In the genomic region with DNA sequence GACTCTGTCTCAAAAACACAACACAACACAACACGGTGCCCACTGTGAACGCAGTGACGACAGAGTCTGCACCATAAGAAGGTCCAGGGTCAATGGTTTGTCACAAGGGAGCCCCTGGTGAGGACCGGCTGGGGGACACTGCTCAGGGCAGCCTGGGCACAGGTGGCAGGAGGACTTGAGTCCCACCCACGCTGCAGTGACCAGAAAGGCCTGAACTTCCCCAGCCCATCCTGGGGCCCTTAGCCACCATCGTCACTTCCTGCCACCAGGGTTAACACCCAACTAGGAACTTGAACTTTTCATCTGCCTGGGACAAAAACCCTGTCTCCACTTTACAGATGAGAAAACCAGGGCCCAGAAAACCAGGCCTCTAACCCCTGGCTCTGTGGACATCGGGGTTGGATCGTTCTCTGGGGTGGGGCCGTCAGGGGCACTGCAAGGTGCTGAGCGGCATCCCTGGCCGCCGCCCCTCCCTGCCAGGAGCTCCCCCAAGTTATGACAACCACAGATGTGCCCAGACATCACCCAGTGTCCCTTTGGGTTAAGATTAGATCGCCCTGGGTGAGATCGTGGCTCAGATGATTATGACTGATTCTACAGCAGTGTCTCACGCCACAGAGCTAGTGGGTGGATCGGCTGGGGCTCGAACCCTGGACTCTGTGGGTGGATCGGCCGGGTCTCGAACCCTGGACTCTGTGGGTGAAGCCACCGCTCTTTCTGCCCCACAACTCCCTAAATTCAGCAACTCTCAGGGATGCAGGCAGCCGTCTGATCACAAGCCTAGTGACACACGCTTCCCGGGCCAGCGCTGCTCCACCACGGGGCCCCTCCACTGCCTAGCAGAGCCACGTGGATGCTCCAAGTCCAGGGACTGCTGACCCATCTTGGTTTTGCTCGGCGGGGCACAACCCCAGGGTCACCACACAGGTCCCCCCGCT, we compare ENCODE assay signal across 9 cellular contexts. TPM values are rescaled to one million over a fixed set of nuclear protein-coding genes. Genes with fewer than 3 reads are reported as not detected.
DNase-seq lines count a peak whose midpoint lies in the region; ATAC-seq and TF ChIP-seq lines count a peak whose summit lies in the region.
"Had no signal": no experiment of that assay in that cellular context is flagged by ENCODE, and none has a peak within 500 bp of the region (broad histone marks: within the 10 kb centered on the region; RNA-seq: fewer than 3 reads in every experiment).

No MANE protein-coding gene starts in this region.

- no peaks in the 10 kb centered on the region for H3K9me3 ChIP-seq in Loucy (ENCODE audit: insufficient read depth, low read depth, low read length)
- no peaks in the 10 kb centered on the region for H3K9me3 ChIP-seq in mesenchymal stem cell (ENCODE audit: control insufficient read depth, low read length)
- no peaks in the 10 kb centered on the region for H3K9me3 ChIP-seq in A673 (ENCODE audit: low read depth, low read length, poor library complexity, severe bottlenecking)

- H2AFZ ChIP-seq in Loucy (ENCODE audit: low read length) (no peak overlapping the region), mesenchymal stem cell (ENCODE audit: low read depth, low read length) (no peak overlapping the region)

- H4K5ac ChIP-seq in mesendoderm (ENCODE audit: low read length), result no peak overlapping the region

- H2BK5ac ChIP-seq in mesenchymal stem cell (ENCODE audit: low read depth, low read length, poor library complexity, severe bottlenecking) (no peak overlapping the region), mesendoderm (ENCODE audit: low read length) (no peak overlapping the region)

- ATAC-seq in activated T-cell treated with anti-CD3 and anti-CD28 coated beads, Interleukin-2, amount 50 U/mL, for 4 hours, result peak; percentile 17 to 33
- ATAC-seq in HG02763 (IDR thresholded peaks at IDR 0.05; ENCODE audit: unreplicated experiment), result no peak

- H4K8ac ChIP-seq in mesenchymal stem cell (ENCODE audit: low read length), result peak overlapping the region; percentile 30
- H4K8ac ChIP-seq in mesendoderm (ENCODE audit: low read depth, low read length), result no peak overlapping the region

- peaks cover 17% of the 10 kb centered on the region for H3K36me3 Mint-ChIP-seq in activated T-cell treated with anti-CD3 and anti-CD28 coated beads, Interleukin-2, amount 50 U/mL, for 4 hours (ENCODE audit: insufficient read depth)

- DNase-seq in CD1c-positive myeloid dendritic cell (ENCODE audit: extremely low spot score) (peak; percentile 91), mesenchymal stem cell (no peak), mesendoderm (no peak), H4 (ENCODE audit: low spot score) (no peak), A673 (ENCODE audit: low spot score) (no peak)
- no peak for DNase-seq in activated T-cell treated with anti-CD3 and anti-CD28 coated beads, Interleukin-2, amount 50 U/mL, for 4 hours

- H3K56ac ChIP-seq in mesendoderm (ENCODE audit: low read length), result no peak overlapping the region

- peaks cover 54% of the 10 kb centered on the region for H3K4me1 ChIP-seq in Loucy (ENCODE audit: insufficient read depth, low read length, poor library complexity, severe bottlenecking)
- peaks cover 25% of the 10 kb centered on the region for H3K4me1 ChIP-seq in mesenchymal stem cell (ENCODE audit: control insufficient read depth, insufficient read depth, low read depth, low read length)
- no peaks in the 10 kb centered on the region for H3K4me1 ChIP-seq in mesendoderm (ENCODE audit: control insufficient read depth, low read depth, low read length)
- H3K4me1 ChIP-seq in A673 (ENCODE audit: insufficient read depth, low read length, poor library complexity, severe bottlenecking), result no peaks in the 10 kb centered on the region

- H3K18ac ChIP-seq in mesenchymal stem cell (ENCODE audit: low read depth in 1 of 2, low read length in 2 of 2) (no peak overlapping the region), mesendoderm (ENCODE audit: low read length) (no peak overlapping the region)

- no peak overlapping the region for H4K91ac ChIP-seq in mesenchymal stem cell (ENCODE audit: low read length)

- 97% methylated on average over 30 of the region's 30 CpGs for WGBS in mesenchymal stem cell
- no CpG with 5 or more reads among the region's 30 CpGs for WGBS in mesendoderm (ENCODE audit: extremely low coverage, insufficient coverage, low lambda C conversion rate)

- peak overlapping the region in 1 of 2 experiments; percentile 3 for H2BK12ac ChIP-seq in mesenchymal stem cell (ENCODE audit: low read length in 2 of 2)

- H3K79me1 ChIP-seq in mesenchymal stem cell (replicated peaks; ENCODE audit: low read length, poor library complexity, severe bottlenecking) (peaks cover 49% of the 10 kb centered on the region), mesendoderm (ENCODE audit: low read length) (no peaks in the 10 kb centered on the region)

- H3K36me3 ChIP-seq in Loucy (ENCODE audit: insufficient read depth, low read length) (peaks cover 23% of the 10 kb centered on the region), mesenchymal stem cell (ENCODE audit: control insufficient read depth in 1 of 2, insufficient read depth in 2 of 2, low read depth in 1 of 2, low read length in 2 of 2) (peaks cover 66 to 67% of the 10 kb centered on the region in 2 experiments), mesendoderm (ENCODE audit: control insufficient read depth, insufficient read depth, low read length) (no peaks in the 10 kb centered on the region), A673 (ENCODE audit: insufficient read depth, low read length, poor library complexity, severe bottlenecking) (peaks cover 16% of the 10 kb centered on the region)

- no peaks in the 10 kb centered on the region for H3K9me2 ChIP-seq in Loucy (replicated peaks; ENCODE audit: low read depth, low read length)

- no peak overlapping the region for H3K23ac ChIP-seq in mesenchymal stem cell (ENCODE audit: low read length in 2 of 2)
- H3K23ac ChIP-seq in mesendoderm (ENCODE audit: low read length), result no peak overlapping the region

- H3K9me3 Mint-ChIP-seq in activated T-cell treated with anti-CD3 and anti-CD28 coated beads, Interleukin-2, amount 50 U/mL, for 4 hours, result no peaks in the 10 kb centered on the region

- H2AK5ac ChIP-seq in mesenchymal stem cell (ENCODE audit: low read length, severe bottlenecking), result no peak overlapping the region
- H2AK5ac ChIP-seq in mesendoderm (ENCODE audit: low read length), result no peak overlapping the region

- H3F3A ChIP-seq in Loucy (ENCODE audit: low read depth), result peaks cover 3% of the 10 kb centered on the region

- intact Hi-C loops in A673 (cut with micrococcal nuclease; ENCODE audit: unreplicated experiment), result no loop called here

- POLR2A ChIA-PET in A673 (lab: Charles Lee; ENCODE audit: low non-redundant PET), result no interaction called here

- H3K9ac ChIP-seq in Loucy (ENCODE audit: low read depth, low read length, poor library complexity, severe bottlenecking) (peak overlapping the region; percentile 100), mesenchymal stem cell (ENCODE audit: low read length) (no peak overlapping the region), mesendoderm (ENCODE audit: low read length) (no peak overlapping the region)

- peaks cover 92% of the 10 kb centered on the region for H3K79me2 ChIP-seq in Loucy (ENCODE audit: insufficient read depth, low read length)
- H3K79me2 ChIP-seq in mesendoderm (ENCODE audit: control insufficient read depth, insufficient read depth, low read length), result no peaks in the 10 kb centered on the region

- H3K4ac ChIP-seq in mesenchymal stem cell (ENCODE audit: low read depth in 1 of 2, low read length in 2 of 2) (no peak overlapping the region), mesendoderm (ENCODE audit: low read depth, low read length) (no peak overlapping the region)

- H3K4me3 ChIP-seq in Loucy (ENCODE audit: low read length, poor library complexity, severe bottlenecking) (peak overlapping the region; percentile 99), mesenchymal stem cell (ENCODE audit: insufficient read depth in 1 of 2, low read depth in 1 of 2, low read length in 2 of 2) (no peak overlapping the region), mesendoderm (ENCODE audit: low read length) (no peak overlapping the region), A673 (ENCODE audit: low read depth, low read length, poor library complexity, severe bottlenecking) (no peak overlapping the region)

- H3K27me3 ChIP-seq in Loucy (ENCODE audit: insufficient read depth, low read length, poor library complexity, severe bottlenecking), result no peaks in the 10 kb centered on the region
- no peaks in the 10 kb centered on the region for H3K27me3 ChIP-seq in mesenchymal stem cell (ENCODE audit: control insufficient read depth in 1 of 2, insufficient read depth in 1 of 2, low read length in 2 of 2)
- H3K27me3 ChIP-seq in mesendoderm (ENCODE audit: insufficient read depth, low read length, poor library complexity), result no peaks in the 10 kb centered on the region
- H3K27me3 ChIP-seq in A673 (replicated peaks; ENCODE audit: insufficient read depth, low read depth, low read length, poor library complexity), result no peaks in the 10 kb centered on the region

- H4K20me1 ChIP-seq in Loucy (ENCODE audit: insufficient read depth, low read length, poor library complexity, severe bottlenecking), result peaks cover 52% of the 10 kb centered on the region

- TF ChIP-seq CTCF in Loucy (conservative IDR thresholded peaks at IDR 0.05; ENCODE audit: low read length) (no peak), A673 (conservative IDR thresholded peaks at IDR 0.05; ENCODE audit: low read depth, low read length) (no peak)

- H2BK120ac ChIP-seq in mesenchymal stem cell (ENCODE audit: low read depth, low read length) (no peak overlapping the region), mesendoderm (ENCODE audit: low read depth, low read length) (no peak overlapping the region)

- CTCF ChIA-PET in A673 (lab: Charles Lee), result no interaction called here

- no peak overlapping the region for H3K27ac ChIP-seq in mesenchymal stem cell (ENCODE audit: low read length, poor library complexity, severe bottlenecking)
- H3K27ac ChIP-seq in mesendoderm (ENCODE audit: low read depth, low read length), result no peak overlapping the region
- no peak overlapping the region for H3K27ac ChIP-seq in A673 (ENCODE audit: low read depth, low read length, poor library complexity, severe bottlenecking)

- no peak overlapping the region for H3K14ac ChIP-seq in mesenchymal stem cell (ENCODE audit: low read length in 2 of 2)

- no TSS peak for BruUV-seq in A673 (replicated peaks; lab: Mats Ljungman, UMichigan)

- H2BK15ac ChIP-seq in mesenchymal stem cell (ENCODE audit: low read depth, poor library complexity, severe bottlenecking) (no peak overlapping the region), mesendoderm (replicated peaks; ENCODE audit: low read depth) (no peak overlapping the region)

- H3K4me3 Mint-ChIP-seq in activated T-cell treated with anti-CD3 and anti-CD28 coated beads, Interleukin-2, amount 50 U/mL, for 4 hours, result peak overlapping the region; percentile 94

- H3K27me3 Mint-ChIP-seq in activated T-cell treated with anti-CD3 and anti-CD28 coated beads, Interleukin-2, amount 50 U/mL, for 4 hours (ENCODE audit: low read depth), result no peaks in the 10 kb centered on the region

- H3K4me2 ChIP-seq in Loucy (ENCODE audit: low read depth, low read length, poor library complexity, severe bottlenecking) (peak overlapping the region; percentile 88), mesenchymal stem cell (ENCODE audit: low read length, poor library complexity, severe bottlenecking) (no peak overlapping the region), mesendoderm (ENCODE audit: low read length) (no peak overlapping the region)

- H3K4me1 Mint-ChIP-seq in activated T-cell treated with anti-CD3 and anti-CD28 coated beads, Interleukin-2, amount 50 U/mL, for 4 hours (ENCODE audit: low read depth), result peaks cover 51% of the 10 kb centered on the region

RNA-seq across cellular contexts. Expression of a gene that starts 14.0 kb away (rescaled TPM):
- 100 to 1,000 TPM; 128 to 137 (median 137) TPM for total RNA-seq in activated T-cell treated with anti-CD3 and anti-CD28 coated beads, Interleukin-2, amount 50 U/mL, for 4 hours
- 48.9 TPM for polyA plus RNA-seq in mesenchymal stem cell (2013, experiment 1 of 2)
- 47.9 TPM for polyA plus RNA-seq in mesenchymal stem cell (2013, experiment 2 of 2)
- 5.7 TPM for polyA plus RNA-seq in mesendoderm (2013, experiment 1 of 2)
- polyA plus RNA-seq in mesendoderm (2013, experiment 2 of 2), result 6.3 TPM
- total RNA-seq in H4 (2014; rRNA removed; shearing (Covaris generic)), result 3.8 and 9.0 TPM in 2 replicates
- total RNA-seq in A673 (2021), result 40.7 and 47.1 TPM in 2 replicates

RNA-seq across cellular contexts. Expression of a gene that starts 14.6 kb away (rescaled TPM):
- total RNA-seq in activated T-cell treated with anti-CD3 and anti-CD28 coated beads, Interleukin-2, amount 50 U/mL, for 4 hours, result 1 to 10 TPM; 3.4 to 4.6 (median 4.2) TPM
- 2.2 TPM for polyA plus RNA-seq in mesenchymal stem cell (2013, experiment 1 of 2)
- 2.1 TPM for polyA plus RNA-seq in mesenchymal stem cell (2013, experiment 2 of 2)
- 0.48 TPM for polyA plus RNA-seq in mesendoderm (2013, experiment 1 of 2)
- 0.36 TPM for polyA plus RNA-seq in mesendoderm (2013, experiment 2 of 2)
- 1.3 and 4.2 TPM in 2 replicates for total RNA-seq in H4 (2014; rRNA removed; shearing (Covaris generic))
- 1.6 and 2.5 TPM in 2 replicates for total RNA-seq in A673 (2021)
- total RNA-seq: Daoy had no signal

RNA-seq across cellular contexts. Expression of a gene that starts 31.1 kb away (rescaled TPM):
- total RNA-seq in activated T-cell treated with anti-CD3 and anti-CD28 coated beads, Interleukin-2, amount 50 U/mL, for 4 hours, result 100 to 1,000 TPM; 122 to 130 (median 128) TPM
- 126 TPM for polyA plus RNA-seq in mesenchymal stem cell (2013, experiment 1 of 2)
- polyA plus RNA-seq in mesenchymal stem cell (2013, experiment 2 of 2), result 128 TPM
- polyA plus RNA-seq in mesendoderm (2013, experiment 1 of 2), result 98.2 TPM
- 97.3 TPM for polyA plus RNA-seq in mesendoderm (2013, experiment 2 of 2)
- total RNA-seq in H4 (2014; rRNA removed; shearing (Covaris generic)), result 33.9 and 49.6 TPM in 2 replicates
- 106 and 107 TPM in 2 replicates for total RNA-seq in A673 (2021)
